ENCODE assay signal across 1 cellular context in genomic region chr6:116522896-116523295, GRCh38.
TF ChIP-seq lines count a peak whose summit lies in the region.

No MANE protein-coding gene starts in this region.

TF ChIP-seq in GM23338, 12 proteins besides CTCF, POLR2A, EP300 and RAD21:
- TF ChIP-seq REST (IDR thresholded peaks at IDR 0.05; ENCODE audit: unreplicated experiment) = no peak
- TF ChIP-seq EZH2phosphoT487 (IDR thresholded peaks at IDR 0.05; ENCODE audit: unreplicated experiment) = no peak
- TF ChIP-seq STAT1 (IDR thresholded peaks at IDR 0.05; ENCODE audit: unreplicated experiment) = no peak
- TF ChIP-seq ETS1 (IDR thresholded peaks at IDR 0.05) = no peak
- TF ChIP-seq NANOG (IDR thresholded peaks at IDR 0.05; ENCODE audit: borderline replicate concordance) = no peak
- TF ChIP-seq ZNF114 (CRISPR knock-in tag; IDR thresholded peaks at IDR 0.05) = no peak
- TF ChIP-seq ZNF462 (CRISPR knock-in tag; IDR thresholded peaks at IDR 0.05) = no peak
- no peak for TF ChIP-seq EZH2 (IDR thresholded peaks at IDR 0.05; ENCODE audit: low read depth, unreplicated experiment)
- TF ChIP-seq POLR2AphosphoS5 (IDR thresholded peaks at IDR 0.05; ENCODE audit: low read depth) = no peak
- no peak for TF ChIP-seq ZNF331 (CRISPR knock-in tag; IDR thresholded peaks at IDR 0.05; ENCODE audit: low read depth)
- TF ChIP-seq CREB1 (CRISPR knock-in tag; IDR thresholded peaks at IDR 0.05; ENCODE audit: low read depth) = no peak
- no peak for TF ChIP-seq JUNB (IDR thresholded peaks at IDR 0.05; ENCODE audit: unreplicated experiment)
